1 cellular context compared by ENCODE assay signal in genomic region chr2:70789304-70790078, GRCh38.
TF ChIP-seq lines count a peak whose summit lies in the region.

No MANE protein-coding gene starts in this region.

TF ChIP-seq in HepG2, 621 proteins besides CTCF, POLR2A, EP300 and RAD21 (continues in another document):
- TF ChIP-seq BATF2 (CRISPR knock-in tag; IDR thresholded peaks at IDR 0.05), result no peak
- TF ChIP-seq HDAC6 (IDR thresholded peaks at IDR 0.05; ENCODE audit: low read depth, low read length), result no peak
- TF ChIP-seq, protein P1, sequence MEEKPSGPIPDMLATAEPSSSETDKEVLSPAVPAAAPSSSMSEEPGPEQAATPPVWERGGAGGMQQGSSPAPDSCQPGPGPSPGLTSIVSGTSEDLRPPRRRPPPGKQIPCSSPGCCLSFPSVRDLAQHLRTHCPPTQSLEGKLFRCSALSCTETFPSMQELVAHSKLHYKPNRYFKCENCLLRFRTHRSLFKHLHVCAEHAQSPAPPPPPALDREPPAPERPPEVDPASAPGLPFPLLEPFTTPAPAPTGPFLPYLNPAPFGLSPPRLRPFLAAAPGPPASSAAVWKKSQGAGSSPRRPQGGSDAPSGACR (CRISPR knock-in tag; IDR thresholded peaks at IDR 0.05), result no peak
- no peak for TF ChIP-seq PAF1 (CRISPR knock-in tag; IDR thresholded peaks at IDR 0.05)
- TF ChIP-seq ZNF772 (CRISPR knock-in tag; IDR thresholded peaks at IDR 0.05), result 0 out of 2 replicates have a peak, but pooled peaks have one; percentile 38
- no peak for TF ChIP-seq BRCA1 (CRISPR knock-in tag; IDR thresholded peaks at IDR 0.05)
- TF ChIP-seq, protein P2, sequence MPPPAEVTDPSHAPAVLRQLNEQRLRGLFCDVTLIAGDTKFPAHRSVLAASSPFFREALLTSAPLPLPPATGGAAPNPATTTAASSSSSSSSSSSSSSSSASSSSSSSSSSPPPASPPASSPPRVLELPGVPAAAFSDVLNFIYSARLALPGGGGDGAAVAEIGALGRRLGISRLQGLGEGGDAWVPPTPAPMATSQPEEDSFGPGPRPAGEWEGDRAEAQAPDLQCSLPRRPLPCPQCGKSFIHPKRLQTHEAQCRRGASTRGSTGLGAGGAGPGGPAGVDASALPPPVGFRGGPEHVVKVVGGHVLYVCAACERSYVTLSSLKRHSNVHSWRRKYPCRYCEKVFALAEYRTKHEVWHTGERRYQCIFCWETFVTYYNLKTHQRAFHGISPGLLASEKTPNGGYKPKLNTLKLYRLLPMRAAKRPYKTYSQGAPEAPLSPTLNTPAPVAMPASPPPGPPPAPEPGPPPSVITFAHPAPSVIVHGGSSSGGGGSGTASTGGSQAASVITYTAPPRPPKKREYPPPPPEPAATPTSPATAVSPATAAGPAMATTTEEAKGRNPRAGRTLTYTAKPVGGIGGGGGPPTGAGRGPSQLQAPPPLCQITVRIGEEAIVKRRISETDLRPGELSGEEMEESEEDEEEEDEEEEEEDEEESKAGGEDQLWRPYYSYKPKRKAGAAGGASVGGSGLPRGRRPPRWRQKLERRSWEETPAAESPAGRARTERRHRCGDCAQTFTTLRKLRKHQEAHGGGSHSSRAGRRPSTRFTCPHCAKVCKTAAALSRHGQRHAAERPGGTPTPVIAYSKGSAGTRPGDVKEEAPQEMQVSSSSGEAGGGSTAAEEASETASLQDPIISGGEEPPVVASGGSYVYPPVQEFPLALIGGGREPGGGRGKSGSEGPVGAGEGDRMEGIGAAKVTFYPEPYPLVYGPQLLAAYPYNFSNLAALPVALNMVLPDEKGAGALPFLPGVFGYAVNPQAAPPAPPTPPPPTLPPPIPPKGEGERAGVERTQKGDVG (CRISPR knock-in tag; IDR thresholded peaks at IDR 0.05; ENCODE audit: borderline replicate concordance), result peak; percentile 26; the same call in 1 of the 2 replicates
- TF ChIP-seq, protein P3, sequence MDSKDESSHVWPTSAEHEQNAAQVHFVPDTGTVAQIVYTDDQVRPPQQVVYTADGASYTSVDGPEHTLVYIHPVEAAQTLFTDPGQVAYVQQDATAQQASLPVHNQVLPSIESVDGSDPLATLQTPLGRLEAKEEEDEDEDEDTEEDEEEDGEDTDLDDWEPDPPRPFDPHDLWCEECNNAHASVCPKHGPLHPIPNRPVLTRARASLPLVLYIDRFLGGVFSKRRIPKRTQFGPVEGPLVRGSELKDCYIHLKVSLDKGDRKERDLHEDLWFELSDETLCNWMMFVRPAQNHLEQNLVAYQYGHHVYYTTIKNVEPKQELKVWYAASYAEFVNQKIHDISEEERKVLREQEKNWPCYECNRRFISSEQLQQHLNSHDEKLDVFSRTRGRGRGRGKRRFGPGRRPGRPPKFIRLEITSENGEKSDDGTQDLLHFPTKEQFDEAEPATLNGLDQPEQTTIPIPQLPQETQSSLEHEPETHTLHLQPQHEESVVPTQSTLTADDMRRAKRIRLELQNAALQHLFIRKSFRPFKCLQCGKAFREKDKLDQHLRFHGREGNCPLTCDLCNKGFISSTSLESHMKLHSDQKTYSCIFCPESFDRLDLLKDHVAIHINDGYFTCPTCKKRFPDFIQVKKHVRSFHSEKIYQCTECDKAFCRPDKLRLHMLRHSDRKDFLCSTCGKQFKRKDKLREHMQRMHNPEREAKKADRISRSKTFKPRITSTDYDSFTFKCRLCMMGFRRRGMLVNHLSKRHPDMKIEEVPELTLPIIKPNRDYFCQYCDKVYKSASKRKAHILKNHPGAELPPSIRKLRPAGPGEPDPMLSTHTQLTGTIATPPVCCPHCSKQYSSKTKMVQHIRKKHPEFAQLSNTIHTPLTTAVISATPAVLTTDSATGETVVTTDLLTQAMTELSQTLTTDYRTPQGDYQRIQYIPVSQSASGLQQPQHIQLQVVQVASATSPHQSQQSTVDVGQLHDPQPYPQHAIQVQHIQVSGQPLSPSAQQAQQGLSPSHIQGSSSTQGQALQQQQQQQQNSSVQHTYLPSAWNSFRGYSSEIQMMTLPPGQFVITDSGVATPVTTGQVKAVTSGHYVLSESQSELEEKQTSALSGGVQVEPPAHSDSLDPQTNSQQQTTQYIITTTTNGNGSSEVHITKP (CRISPR knock-in tag; IDR thresholded peaks at IDR 0.05; ENCODE audit: low read depth), result no peak
- TF ChIP-seq ZNF552 (CRISPR knock-in tag; IDR thresholded peaks at IDR 0.05; ENCODE audit: borderline replicate concordance), result no peak
- TF ChIP-seq, protein P4, sequence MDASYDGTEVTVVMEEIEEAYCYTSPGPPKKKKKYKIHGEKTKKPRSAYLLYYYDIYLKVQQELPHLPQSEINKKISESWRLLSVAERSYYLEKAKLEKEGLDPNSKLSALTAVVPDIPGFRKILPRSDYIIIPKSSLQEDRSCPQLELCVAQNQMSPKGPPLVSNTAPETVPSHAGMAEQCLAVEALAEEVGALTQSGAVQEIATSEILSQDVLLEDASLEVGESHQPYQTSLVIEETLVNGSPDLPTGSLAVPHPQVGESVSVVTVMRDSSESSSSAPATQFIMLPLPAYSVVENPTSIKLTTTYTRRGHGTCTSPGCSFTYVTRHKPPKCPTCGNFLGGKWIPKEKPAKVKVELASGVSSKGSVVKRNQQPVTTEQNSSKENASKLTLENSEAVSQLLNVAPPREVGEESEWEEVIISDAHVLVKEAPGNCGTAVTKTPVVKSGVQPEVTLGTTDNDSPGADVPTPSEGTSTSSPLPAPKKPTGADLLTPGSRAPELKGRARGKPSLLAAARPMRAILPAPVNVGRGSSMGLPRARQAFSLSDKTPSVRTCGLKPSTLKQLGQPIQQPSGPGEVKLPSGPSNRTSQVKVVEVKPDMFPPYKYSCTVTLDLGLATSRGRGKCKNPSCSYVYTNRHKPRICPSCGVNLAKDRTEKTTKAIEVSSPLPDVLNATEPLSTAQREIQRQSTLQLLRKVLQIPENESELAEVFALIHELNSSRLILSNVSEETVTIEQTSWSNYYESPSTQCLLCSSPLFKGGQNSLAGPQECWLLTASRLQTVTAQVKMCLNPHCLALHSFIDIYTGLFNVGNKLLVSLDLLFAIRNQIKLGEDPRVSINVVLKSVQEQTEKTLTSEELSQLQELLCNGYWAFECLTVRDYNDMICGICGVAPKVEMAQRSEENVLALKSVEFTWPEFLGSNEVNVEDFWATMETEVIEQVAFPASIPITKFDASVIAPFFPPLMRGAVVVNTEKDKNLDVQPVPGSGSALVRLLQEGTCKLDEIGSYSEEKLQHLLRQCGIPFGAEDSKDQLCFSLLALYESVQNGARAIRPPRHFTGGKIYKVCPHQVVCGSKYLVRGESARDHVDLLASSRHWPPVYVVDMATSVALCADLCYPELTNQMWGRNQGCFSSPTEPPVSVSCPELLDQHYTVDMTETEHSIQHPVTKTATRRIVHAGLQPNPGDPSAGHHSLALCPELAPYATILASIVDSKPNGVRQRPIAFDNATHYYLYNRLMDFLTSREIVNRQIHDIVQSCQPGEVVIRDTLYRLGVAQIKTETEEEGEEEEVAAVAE (CRISPR knock-in tag; IDR thresholded peaks at IDR 0.05; ENCODE audit: borderline replicate concordance), result peak; percentile 62; the same call in 1 of the 2 replicates
- no peak for TF ChIP-seq ZNF790 (CRISPR knock-in tag; IDR thresholded peaks at IDR 0.05; ENCODE audit: borderline replicate concordance)
- no peak for TF ChIP-seq ZNF282 (IDR thresholded peaks at IDR 0.05; ENCODE audit: partially characterized antibody)
- no peak for TF ChIP-seq TCF12 (IDR thresholded peaks at IDR 0.05)
- no peak for TF ChIP-seq TCF12 (CRISPR knock-in tag; IDR thresholded peaks at IDR 0.05)
- no peak for TF ChIP-seq HOXA7 (CRISPR knock-in tag; IDR thresholded peaks at IDR 0.05)
- TF ChIP-seq EED (CRISPR knock-in tag; IDR thresholded peaks at IDR 0.05), result 0 out of 2 replicates have a peak, but pooled peaks have one; percentile 16
- TF ChIP-seq CBX5 (CRISPR knock-in tag; IDR thresholded peaks at IDR 0.05; ENCODE audit: borderline replicate concordance), result peak; percentile 73; the same call in 1 of the 2 replicates
- no peak for TF ChIP-seq FOXK2 (IDR thresholded peaks at IDR 0.05)
- TF ChIP-seq, protein P5, sequence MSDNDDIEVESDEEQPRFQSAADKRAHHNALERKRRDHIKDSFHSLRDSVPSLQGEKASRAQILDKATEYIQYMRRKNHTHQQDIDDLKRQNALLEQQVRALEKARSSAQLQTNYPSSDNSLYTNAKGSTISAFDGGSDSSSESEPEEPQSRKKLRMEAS (IDR thresholded peaks at IDR 0.05), result peak; percentile 42; the same call in 1 of the 2 replicates
- TF ChIP-seq, protein P6, sequence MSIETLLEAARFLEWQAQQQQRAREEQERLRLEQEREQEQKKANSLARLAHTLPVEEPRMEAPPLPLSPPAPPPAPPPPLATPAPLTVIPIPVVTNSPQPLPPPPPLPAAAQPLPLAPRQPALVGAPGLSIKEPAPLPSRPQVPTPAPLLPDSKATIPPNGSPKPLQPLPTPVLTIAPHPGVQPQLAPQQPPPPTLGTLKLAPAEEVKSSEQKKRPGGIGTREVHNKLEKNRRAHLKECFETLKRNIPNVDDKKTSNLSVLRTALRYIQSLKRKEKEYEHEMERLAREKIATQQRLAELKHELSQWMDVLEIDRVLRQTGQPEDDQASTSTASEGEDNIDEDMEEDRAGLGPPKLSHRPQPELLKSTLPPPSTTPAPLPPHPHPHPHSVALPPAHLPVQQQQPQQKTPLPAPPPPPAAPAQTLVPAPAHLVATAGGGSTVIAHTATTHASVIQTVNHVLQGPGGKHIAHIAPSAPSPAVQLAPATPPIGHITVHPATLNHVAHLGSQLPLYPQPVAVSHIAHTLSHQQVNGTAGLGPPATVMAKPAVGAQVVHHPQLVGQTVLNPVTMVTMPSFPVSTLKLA (IDR thresholded peaks at IDR 0.05), result no peak
- 0 out of 2 replicates have a peak, but pooled peaks have one; percentile 44 for TF ChIP-seq ZNF567 (CRISPR knock-in tag; IDR thresholded peaks at IDR 0.05; ENCODE audit: borderline replicate concordance)
- TF ChIP-seq ZNF782 (CRISPR knock-in tag; IDR thresholded peaks at IDR 0.05; ENCODE audit: borderline replicate concordance), result no peak
- 0 out of 2 replicates have a peak, but pooled peaks have one; percentile 68 for TF ChIP-seq SP140L (CRISPR knock-in tag; IDR thresholded peaks at IDR 0.05; ENCODE audit: borderline replicate concordance)
- no peak for TF ChIP-seq ZSCAN12 (CRISPR knock-in tag; IDR thresholded peaks at IDR 0.05)
- peak; percentile 72 for TF ChIP-seq FOXC1 (CRISPR knock-in tag; IDR thresholded peaks at IDR 0.05; ENCODE audit: borderline replicate concordance)
- TF ChIP-seq RXRB (CRISPR knock-in tag; IDR thresholded peaks at IDR 0.05; ENCODE audit: borderline replicate concordance), result peak; percentile 37; the same call in 1 of the 2 replicates
- peak; percentile 57; the same call in 1 of the 2 replicates for TF ChIP-seq ZNF691 (CRISPR knock-in tag; IDR thresholded peaks at IDR 0.05; ENCODE audit: borderline replicate concordance, low read depth)
- TF ChIP-seq ZNF264 (CRISPR knock-in tag; IDR thresholded peaks at IDR 0.05), result no peak
- TF ChIP-seq MAZ (IDR thresholded peaks at IDR 0.05; ENCODE audit: borderline replicate concordance, low read depth, low read length), result no peak
- TF ChIP-seq MAZ (CRISPR knock-in tag; IDR thresholded peaks at IDR 0.05; ENCODE audit: low read depth), result 0 out of 2 replicates have a peak, but pooled peaks have one; percentile 37
- 0 out of 2 replicates have a peak, but pooled peaks have one; percentile 15 for TF ChIP-seq KMT2A (CRISPR knock-in tag; IDR thresholded peaks at IDR 0.05)
- TF ChIP-seq ZNF501 (CRISPR knock-in tag; IDR thresholded peaks at IDR 0.05), result peak; percentile 60; the same call in 1 of the 2 replicates
- TF ChIP-seq TP53 (CRISPR knock-in tag; conservative IDR thresholded peaks at IDR 0.05), result no peak
- peak; percentile 63 for TF ChIP-seq ELF3 (CRISPR knock-in tag; IDR thresholded peaks at IDR 0.05)
- no peak for TF ChIP-seq ZMYM3 (CRISPR knock-in tag; IDR thresholded peaks at IDR 0.05)
- 0 out of 2 replicates have a peak, but pooled peaks have one; percentile 49 for TF ChIP-seq KLF6 (CRISPR knock-in tag; IDR thresholded peaks at IDR 0.05)
- no peak for TF ChIP-seq ZNF678 (CRISPR knock-in tag; IDR thresholded peaks at IDR 0.05)
- TF ChIP-seq MIER2 (CRISPR knock-in tag; IDR thresholded peaks at IDR 0.05), result no peak
- no peak for TF ChIP-seq ZNF256 (CRISPR knock-in tag; conservative IDR thresholded peaks at IDR 0.05)
- 0 out of 2 replicates have a peak, but pooled peaks have one; percentile 50 for TF ChIP-seq MTF2 (CRISPR knock-in tag; IDR thresholded peaks at IDR 0.05; ENCODE audit: borderline replicate concordance)
- no peak for TF ChIP-seq SRSF1 (optimal IDR thresholded peaks at IDR 0.05; ENCODE audit: low read depth, low read length)
- TF ChIP-seq ZC3H13 (CRISPR knock-in tag; IDR thresholded peaks at IDR 0.05), result no peak
- TF ChIP-seq ZNF83 (CRISPR knock-in tag; IDR thresholded peaks at IDR 0.05; ENCODE audit: borderline replicate concordance), result no peak
- TF ChIP-seq MED1 (CRISPR knock-in tag; IDR thresholded peaks at IDR 0.05), result no peak
- no peak for TF ChIP-seq JUND (CRISPR knock-in tag; IDR thresholded peaks at IDR 0.05)
- no peak for TF ChIP-seq ARID3A (IDR thresholded peaks at IDR 0.05; ENCODE audit: low read depth, low read length)
- TF ChIP-seq ZNF879 (CRISPR knock-in tag; IDR thresholded peaks at IDR 0.05), result no peak
- 0 out of 2 replicates have a peak, but pooled peaks have one; percentile 20 for TF ChIP-seq ZNF205 (CRISPR knock-in tag; IDR thresholded peaks at IDR 0.05)
- no peak for TF ChIP-seq NR1H2 (CRISPR knock-in tag; IDR thresholded peaks at IDR 0.05; ENCODE audit: borderline replicate concordance, low read depth)
